21 cellular contexts compared by ENCODE assay signal in the genomic region with DNA sequence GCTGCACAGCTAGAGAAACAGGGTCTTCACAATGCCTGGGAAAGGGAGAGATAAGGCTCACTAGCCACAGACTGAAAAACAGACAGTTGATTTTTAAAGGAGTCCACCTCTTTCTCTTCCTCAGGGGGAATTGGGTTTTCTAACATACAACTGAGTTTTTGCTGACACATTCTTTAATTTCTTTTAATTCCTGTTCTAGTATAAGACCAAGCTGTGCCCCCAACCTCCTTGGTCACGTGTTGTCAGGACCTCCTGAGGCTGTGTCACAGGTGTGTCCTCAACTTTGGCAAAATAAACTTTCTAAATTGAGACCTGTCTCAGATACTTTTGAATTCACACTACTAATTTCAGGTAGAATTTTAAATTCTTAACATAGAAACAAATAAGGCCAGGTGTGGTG. TPM values are rescaled to one million over a fixed set of nuclear protein-coding genes. Genes with fewer than 3 reads are reported as not detected.
DNase-seq lines count a peak whose midpoint lies in the region; ATAC-seq, FAIRE-seq and TF ChIP-seq lines count a peak whose summit lies in the region.
"Had no signal": no experiment of that assay in that cellular context is flagged by ENCODE, and none has a peak within 500 bp of the region (broad histone marks: within the 10 kb centered on the region; RNA-seq: fewer than 3 reads in every experiment).

No MANE protein-coding gene starts in this region.

- H3K56ac ChIP-seq in IMR-90 (ENCODE audit: extremely low read depth, insufficient read depth, low read length), result no peak overlapping the region

- no peak overlapping the region for H3K23ac ChIP-seq in IMR-90 (ENCODE audit: low read depth, low read length)

- H3K14ac ChIP-seq in IMR-90 (replicated peaks; ENCODE audit: low read depth, low read length), result no peak overlapping the region

- H2BK5ac ChIP-seq in IMR-90 (ENCODE audit: low read depth, low read length, poor library complexity, severe bottlenecking), result no peak overlapping the region

- H3K4me1 ChIP-seq in IMR-90 (ENCODE audit: control insufficient read depth, insufficient read depth, low read length) (no peaks in the 10 kb centered on the region), kidney (ENCODE audit: control insufficient read depth in 1 of 2, insufficient read depth in 1 of 2, low read depth in 1 of 2, low read length in 2 of 2) (no peaks in the 10 kb centered on the region)
- H3K4me1 ChIP-seq: BLaER1 treated with 17β-estradiol and CSF1 and Interleukin-3, amounts not matched to agents 10 nM and 100 nM had no signal

- H3K79me1 ChIP-seq in IMR-90 (ENCODE audit: low read depth in 1 of 2, low read length in 2 of 2), result no peaks in the 10 kb centered on the region

- no peaks in the 10 kb centered on the region for H3K27me3 ChIP-seq in IMR-90 (ENCODE audit: control insufficient read depth, insufficient read depth, low read length)
- H3K27me3 ChIP-seq: BLaER1 treated with 17β-estradiol and CSF1 and Interleukin-3, amounts not matched to agents 10 nM and 100 nM had no signal

- no peak overlapping the region for H4K8ac ChIP-seq in IMR-90 (ENCODE audit: low read depth in 2 of 2, low read length in 2 of 2)

- H2AFZ ChIP-seq in IMR-90 (replicated peaks; ENCODE audit: low read length, poor library complexity), result no peak overlapping the region
- H2AFZ ChIP-seq: GM23338 had no signal

- H4K20me1 ChIP-seq in IMR-90 (ENCODE audit: insufficient read depth, low read length), result no peaks in the 10 kb centered on the region
- H4K20me1 ChIP-seq: BLaER1 treated with 17β-estradiol and CSF1 and Interleukin-3, amounts not matched to agents 10 nM and 100 nM had no signal

- no peak for TF ChIP-seq POLR2A in IMR-90 (IDR thresholded peaks at IDR 0.05; ENCODE audit: low read depth, low read length)

- H3K4me3 ChIP-seq in IMR-90 (ENCODE audit: insufficient read depth, low read depth, low read length) (no peak overlapping the region), kidney (ENCODE audit: low read length in 2 of 2) (no peak overlapping the region)
- H3K4me3 ChIP-seq: BLaER1 treated with 17β-estradiol and CSF1 and Interleukin-3, amounts not matched to agents 10 nM and 100 nM; GM12878; GM23338 had no signal

- dilution Hi-C loops in IMR-90 (cut with HindIII; ENCODE audit: low sequenced_read_pairs, unreplicated experiment), result no loop called here

- no CpG with 5 or more reads among the region's 1 CpG for WGBS in IMR-90 (ENCODE audit: extremely low coverage in 2 of 2, insufficient read length in 1 of 2), 2 experiments

- no peak overlapping the region for H2BK120ac ChIP-seq in IMR-90 (ENCODE audit: low read depth, low read length)

- no peak overlapping the region for H2AK5ac ChIP-seq in IMR-90 (ENCODE audit: low read depth, low read length)

- no peak overlapping the region for H4K5ac ChIP-seq in IMR-90 (ENCODE audit: low read depth, low read length)

- H3K9me3 ChIP-seq in IMR-90 (ENCODE audit: control insufficient read depth, insufficient read depth, low read length), result peaks cover 28% of the 10 kb centered on the region
- no peaks in the 10 kb centered on the region for H3K9me3 ChIP-seq in kidney (ENCODE audit: control insufficient read depth in 1 of 2, low read length in 2 of 2)

- H3K9ac ChIP-seq in IMR-90 (ENCODE audit: low read depth, low read length) (no peak overlapping the region), kidney (ENCODE audit: low read length in 2 of 2) (no peak overlapping the region)
- H3K9ac ChIP-seq: BLaER1 treated with 17β-estradiol and CSF1 and Interleukin-3, amounts not matched to agents 10 nM and 100 nM had no signal

- no peak for FAIRE-seq in kidney (lab: Jason Lieb, UNC)
- FAIRE-seq: GM12878, GM19239, H54 had no signal

- DNase-seq in IMR-90, result no peak
- peak; percentile 9 for DNase-seq in kidney
- peak; percentile 1 for DNase-seq in posterior vena cava (ENCODE audit: low spot score)
- no peak for DNase-seq in NK-92 treated with Interleukin-12 subunit alpha and Interleukin-12 subunit beta, amount 100 ng/mL, for 24 hours (lab: John Stamatoyannopoulos, UW)
- no peak for DNase-seq in T1000 (lab: John Stamatoyannopoulos, UW)
- DNase-seq in HUDEP-2 (lab: John Stamatoyannopoulos, UW; ENCODE audit: unreplicated experiment in 76 of 76), result no peak
- DNase-seq in NCI-H1694 treated with DMSO at 0.1 percent for 48 hours (lab: John Stamatoyannopoulos, UW), result no peak
- DNase-seq: 8988T; CD8-positive, alpha-beta memory T cell; COR-L47; DMS 273 treated with DMSO at 0.1 percent for 48 hours; DMS53; DND-41; EL; HCEC 1CT had no signal

- no peak overlapping the region for H4K91ac ChIP-seq in IMR-90 (ENCODE audit: insufficient read depth, low read depth, low read length)

- H3K18ac ChIP-seq in IMR-90 (ENCODE audit: low read depth, low read length), result no peak overlapping the region

- H2BK20ac ChIP-seq in IMR-90 (ENCODE audit: low read depth, low read length), result no peak overlapping the region

- ATAC-seq in IMR-90 (ENCODE audit: low read depth), result no peak
- ATAC-seq: GM12878, GM23338 had no signal

- H3K4ac ChIP-seq in IMR-90 (ENCODE audit: low read depth, low read length), result no peak overlapping the region

- POLR2A ChIA-PET in IMR-90 (lab: Charles Lee; ENCODE audit: unreplicated experiment), result no interaction called here

- CTCF ChIA-PET in IMR-90 (lab: Yijun Ruan, JAX), result no interaction called here

- no peak overlapping the region for H2BK15ac ChIP-seq in IMR-90 (ENCODE audit: low read depth, low read length)

- no peak overlapping the region for H2AK9ac ChIP-seq in IMR-90 (replicated peaks; ENCODE audit: low read depth, low read length, poor library complexity)

- TF ChIP-seq CTCF in IMR-90 (conservative IDR thresholded peaks at IDR 0.05; ENCODE audit: low read depth, low read length), result no peak
- no peak for TF ChIP-seq CTCF in kidney (IDR thresholded peaks at IDR 0.05; ENCODE audit: borderline replicate concordance, extremely low read depth, insufficient read depth)

- H3K36me3 ChIP-seq in IMR-90 (ENCODE audit: control insufficient read depth, insufficient read depth, low read length), result no peaks in the 10 kb centered on the region
- H3K36me3 ChIP-seq in kidney (ENCODE audit: control insufficient read depth in 1 of 2, insufficient read depth in 2 of 2, low read length in 2 of 2), result no peaks in the 10 kb centered on the region
- H3K36me3 ChIP-seq: BLaER1 treated with 17β-estradiol and CSF1 and Interleukin-3, amounts not matched to agents 10 nM and 100 nM had no signal

- H3K9me1 ChIP-seq in IMR-90 (ENCODE audit: insufficient read depth, low read length), result no peaks in the 10 kb centered on the region

- in situ Hi-C loops in IMR-90 (cut with MboI; ENCODE audit: low sequenced_read_pairs), result no loop called here

- H3K27ac ChIP-seq in IMR-90 (ENCODE audit: insufficient read depth, low read length) (no peak overlapping the region), kidney (ENCODE audit: low read depth in 2 of 2, low read length in 2 of 2) (no peak overlapping the region)
- H3K27ac ChIP-seq: BLaER1 treated with 17β-estradiol and CSF1 and Interleukin-3, amounts not matched to agents 10 nM and 100 nM had no signal

- no peak overlapping the region for H3K4me2 ChIP-seq in IMR-90 (ENCODE audit: low read depth, low read length)
- H3K4me2 ChIP-seq: BLaER1 treated with 17β-estradiol and CSF1 and Interleukin-3, amounts not matched to agents 10 nM and 100 nM; GM23338 had no signal

- TF ChIP-seq RAD21 in IMR-90 (IDR thresholded peaks at IDR 0.05; ENCODE audit: low read length), result no peak

- BruUV-seq in IMR-90 (replicated peaks; lab: Mats Ljungman, UMichigan), result no TSS peak

- intact Hi-C loops in IMR-90 (cut with micrococcal nuclease) (no loop called here), kidney (cut with DNase I) (no loop called here), posterior vena cava (cut with DNase I) (loop anchor here in 1 of 2 donors (10.0 kb wide), 1 partner anchor 653 kb away; no protein-coding TSS in a partner anchor)

TF ChIP-seq in IMR-90, 13 proteins besides CTCF, POLR2A, EP300 and RAD21:
- TF ChIP-seq BHLHE40 (IDR thresholded peaks at IDR 0.05; ENCODE audit: low read depth, low read length) (no peak), MAFK (IDR thresholded peaks at IDR 0.05; ENCODE audit: low read depth, low read length) (peak; percentile 29; the same call in 1 of the 2 replicates)

RNA-seq across cellular contexts. Expression of a gene that starts 12.1 kb away (rescaled TPM):
- 1.3 and 1.4 TPM in 2 replicates for total RNA-seq in IMR-90 (2012; rRNA removed)
- polyA plus RNA-seq in IMR-90 (2012; rRNA removed), result 0.14 and 0.19 TPM in 2 replicates
- polyA plus RNA-seq in IMR-90 (2012; cell fraction: cytosol; rRNA removed), result 0.03 and 0.08 TPM in 2 replicates
- polyA plus RNA-seq in IMR-90 (2012; cell fraction: nucleus; rRNA removed; ENCODE audit: low replicate concordance), result 0.03 and 0.16 TPM in 2 replicates
- total RNA-seq in kidney, result 0.25 TPM
- not detected for polyA plus RNA-seq in kidney (ENCODE audit: insufficient read depth, low read depth, low replicate concordance)
- total RNA-seq in posterior vena cava, result under 1 TPM; 0.23 to 0.33 TPM
- total RNA-seq: GM12878, HT-29 had no signal
- polyA plus RNA-seq: GM12878 had no signal

Comparison
In these comparisons a context has a peak if more than half of its experiments do, and no peak if none do; other contexts are left out.
1. DNase-seq: peak in kidney (single experiment) and posterior vena cava (single experiment); none in IMR-90 (single experiment), NK-92 treated with Interleukin-12 subunit alpha and Interleukin-12 subunit beta, amount 100 ng/mL, for 24 hours (single experiment), T1000 (single experiment), HUDEP-2 (0 of 76) and NCI-H1694 treated with DMSO at 0.1 percent for 48 hours (single experiment).